Comparison of ENCODE assay signal across 9 cellular contexts in genomic region chr9:35908484-35909125, GRCh38. TPM values are rescaled to one million over a fixed set of nuclear protein-coding genes. Genes with fewer than 3 reads are reported as not detected.
DNase-seq lines count a peak whose midpoint lies in the region; ATAC-seq and TF ChIP-seq lines count a peak whose summit lies in the region.
"Had no signal": no experiment of that assay in that cellular context is flagged by ENCODE, and none has a peak within 500 bp of the region (broad histone marks: within the 10 kb centered on the region; RNA-seq: fewer than 3 reads in every experiment).

No MANE protein-coding gene starts in this region.

- no peak overlapping the region for H3K4me3 ChIP-seq in body of pancreas
- no peak overlapping the region for H3K4me3 ChIP-seq in left lung
- no peak overlapping the region for H3K4me3 ChIP-seq in thymus (ENCODE audit: low read length)

- H3K9me3 ChIP-seq in body of pancreas (no peaks in the 10 kb centered on the region), left lung (no peaks in the 10 kb centered on the region), thymus (ENCODE audit: control insufficient read depth) (no peaks in the 10 kb centered on the region)

- H3K27ac ChIP-seq in body of pancreas (peak overlapping the region; percentile 45 to 85 (median 84)), left lung (peak overlapping the region; percentile 91 to 95), thymus (ENCODE audit: low read depth) (peak overlapping the region; percentile 57)
- H3K27ac ChIP-seq: KMS-11 had no signal

- no peak for ATAC-seq in body of pancreas
- no peak for ATAC-seq in left lung
- ATAC-seq in left colon: no peak
- no peak for ATAC-seq in HG03280 (IDR thresholded peaks at IDR 0.05; ENCODE audit: unreplicated experiment)

- H3K4me1 ChIP-seq in body of pancreas (peaks cover 52% of the 10 kb centered on the region), left lung (peaks cover 54 to 75% of the 10 kb centered on the region in 2 donors), thymus (ENCODE audit: control insufficient read depth, insufficient read depth, low read length) (peaks cover 12% of the 10 kb centered on the region)

- intact Hi-C loops in body of pancreas (cut with DNase I): loop anchor here (10.0 kb wide), 1 partner anchor 116 kb away; no protein-coding TSS in a partner anchor
- intact Hi-C loops in left lung (cut with DNase I): loop anchor here in 1 of 2 donors (5.0 kb wide), 1 partner anchor 39 kb away; no protein-coding TSS in a partner anchor
- intact Hi-C loops in left colon (cut with DNase I, micrococcal nuclease): no loop called here

- 64 to 69% methylated on average over 4 to 9 of the region's 9 CpGs for WGBS in body of pancreas, 2 donors
- whole genome bisulfite sequencing in thymus: 87% methylated on average over 9 of the region's 9 CpGs

- TF ChIP-seq CTCF in body of pancreas (IDR thresholded peaks at IDR 0.05) (no peak), left lung (IDR thresholded peaks at IDR 0.05) (no peak)

- no peak for TF ChIP-seq POLR2A in body of pancreas (IDR thresholded peaks at IDR 0.05)

- DNase-seq in NCI-H82 (lab: John Stamatoyannopoulos, UW): peak; percentile 34
- DNase-seq in NCI-H82 treated with DMSO at 0.1 percent for 48 hours (lab: John Stamatoyannopoulos, UW; ENCODE audit: unreplicated experiment): no peak
- no peak for DNase-seq in body of pancreas
- DNase-seq in left lung: no peak
- DNase-seq in left colon: no peak
- DNase-seq in SHP77 treated with DMSO at 0.1 percent for 48 hours (lab: John Stamatoyannopoulos, UW): no peak

- H3K27me3 ChIP-seq in body of pancreas (no peaks in the 10 kb centered on the region), left lung (no peaks in the 10 kb centered on the region), thymus (ENCODE audit: control insufficient read depth, insufficient read depth) (no peaks in the 10 kb centered on the region)

- H3K36me3 ChIP-seq in body of pancreas (replicated peaks in 1 of 2; ENCODE audit: insufficient read depth in 1 of 2, low read depth in 2 of 2) (no peaks in the 10 kb centered on the region), left lung (no peaks in the 10 kb centered on the region), thymus (ENCODE audit: control insufficient read depth, insufficient read depth) (no peaks in the 10 kb centered on the region)

RNA-seq across cellular contexts. Expression of gene SPAAR, which starts 0.7 kb away (rescaled TPM):
- total RNA-seq in body of pancreas (1 to 10 TPM in 1 of 2 donors, under 1 TPM in 1; 0.78 to 7.3 TPM), left lung (1 to 10 TPM; 5.4 to 6.8 TPM), left colon (1 to 10 TPM; 1.3 to 2.1 TPM)
- 1.2 TPM for polyA plus RNA-seq in thymus

RNA-seq across cellular contexts. Expression of gene HRCT1, which starts 2.6 kb away (rescaled TPM):
- total RNA-seq in body of pancreas (1 to 10 TPM in 1 of 2 donors, under 1 TPM in 1; 0.99 to 3.4 TPM), left lung (1 to 10 TPM; 3.1 TPM), left colon (10 to 100 TPM; 17.4 to 58.7 TPM)
- 6.1 TPM for polyA plus RNA-seq in thymus

RNA-seq across cellular contexts. Expression of gene OR13J1, which starts 38.4 kb away (rescaled TPM):
- total RNA-seq in body of pancreas (not detected), left lung (not detected), left colon (not detected)
- not detected for polyA plus RNA-seq in thymus

RNA-seq across cellular contexts. Expression of gene OR2S2, which starts 49.3 kb away (rescaled TPM):
- total RNA-seq in body of pancreas (not detected), left lung (under 1 TPM in 1 of 2 donors, not detected in 1; 0.32 TPM), left colon (not detected)
- polyA plus RNA-seq in thymus: 0.02 TPM

Comparison
In these comparisons a context has a peak if more than half of its experiments do, and no peak if none do; other contexts are left out.
1. RNA of gene HRCT1, which starts 2.6 kb away (total RNA-seq): 17.4 to 58.7 TPM in left colon; 0.99 to 3.4 TPM in body of pancreas and 3.1 TPM in left lung; every median in the first group is over 4 times any median in the second.
2. Peak in every context shown above with its lines, with median percentiles within 50 percentile points of each other: H3K27ac ChIP-seq.